19 cellular contexts compared by ENCODE assay signal in the genomic region with DNA sequence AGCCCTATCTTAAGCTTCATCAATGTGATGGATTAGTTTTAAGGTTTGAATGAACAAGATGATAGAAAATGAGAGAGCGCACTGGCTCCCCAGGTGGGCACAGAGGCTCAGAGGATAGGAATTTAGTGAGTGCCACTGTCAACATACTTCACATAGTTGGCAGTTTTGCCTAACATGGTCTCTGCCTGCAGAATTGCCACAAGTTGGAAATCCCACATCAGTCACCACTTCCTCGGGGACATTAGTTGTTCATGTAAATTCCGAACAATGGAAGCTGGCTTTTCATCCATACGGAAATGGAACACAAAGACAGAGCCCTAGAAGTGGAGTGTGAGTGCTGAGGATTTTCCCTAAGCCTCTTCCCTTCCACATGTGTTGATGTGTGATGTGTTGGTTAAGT.
DNase-seq lines count a peak whose midpoint lies in the region; ATAC-seq and TF ChIP-seq lines count a peak whose summit lies in the region.
"Had no signal": no experiment of that assay in that cellular context is flagged by ENCODE, and none has a peak within 500 bp of the region (broad histone marks: within the 10 kb centered on the region; RNA-seq: fewer than 3 reads in every experiment).

No MANE protein-coding gene starts in this region.

- TF ChIP-seq POLR2A in body of pancreas (IDR thresholded peaks at IDR 0.05) (no peak), vagina (IDR thresholded peaks at IDR 0.05) (no peak)

- ATAC-seq in body of pancreas: peak; percentile 81
- ATAC-seq: activated T-cell treated with anti-CD3 and anti-CD28 coated beads, Interleukin-2, amount 50 U/mL, for 4 hours; heart right ventricle; stimulated activated naive B cell treated with anti-CD40 and anti-IgM and Interleukin-4, amounts not matched to agents 10 μg/mL and 1 μg/mL and 100 μg/mL, for 72 hours had no signal

- no peak for TF ChIP-seq CTCF in body of pancreas (IDR thresholded peaks at IDR 0.05)
- no peak for TF ChIP-seq CTCF in vagina (IDR thresholded peaks at IDR 0.05)

- peak overlapping the region in 3 of 4 donors; percentile 35 to 67 (median 56) for H3K27ac ChIP-seq in body of pancreas
- no peak overlapping the region for H3K27ac ChIP-seq in vagina
- H3K27ac ChIP-seq: heart right ventricle had no signal

- H3K36me3 ChIP-seq in body of pancreas (replicated peaks in 1 of 2; ENCODE audit: insufficient read depth in 1 of 2, low read depth in 2 of 2) (no peaks in the 10 kb centered on the region), vagina (no peaks in the 10 kb centered on the region)
- H3K36me3 ChIP-seq: heart right ventricle had no signal

- H3K4me3 ChIP-seq in body of pancreas: no peak overlapping the region
- no peak overlapping the region for H3K4me3 ChIP-seq in vagina
- H3K4me3 ChIP-seq: heart right ventricle had no signal

- intact Hi-C loops in body of pancreas (cut with DNase I) (no loop called here), vagina (cut with DNase I) (no loop called here)

- WGBS in body of pancreas, 2 donors: 67 to 71% methylated on average over 4 of the region's 4 CpGs

- peak; percentile 89 for DNase-seq in A172 (ENCODE audit: low spot score)
- DNase-seq in HT1080 (ENCODE audit: low read depth): peak; percentile 46
- DNase-seq in body of pancreas: peak in 3 of 4 donors; percentile 19 to 42 (median 42)
- DNase-seq in kidney glomerular epithelial cell (lab: John Stamatoyannopoulos, UW): peak; percentile 31
- no peak for DNase-seq in OCI-M1 (lab: John Stamatoyannopoulos, UW)
- DNase-seq in iPS-NIHi11 (ENCODE audit: low spot score): no peak
- DNase-seq in KG1 (lab: John Stamatoyannopoulos, UW): no peak
- no peak for DNase-seq in vagina (ENCODE audit: extremely low spot score in 2 of 2)
- DNase-seq: activated CD4-positive, alpha-beta T cell treated with anti-CD3 and anti-CD28 coated beads for 4 hours; activated T-cell treated with anti-CD3 and anti-CD28 coated beads, Interleukin-2, amount 50 U/mL, for 4 hours; COR-L47; erythroblast; H7; heart right ventricle; Kasumi-1; NCI-H187 treated with DMSO at 0.1 percent for 48 hours; NCI-H524 treated with DMSO at 0.1 percent for 48 hours; stimulated activated naive B cell treated with anti-CD40 and anti-IgM and Interleukin-4, amounts not matched to agents 10 μg/mL and 1 μg/mL and 100 μg/mL, for 72 hours; T-helper 9 cell had no signal

- H3K4me1 ChIP-seq in body of pancreas (no peaks in the 10 kb centered on the region), vagina (no peaks in the 10 kb centered on the region)

- H3K9me3 ChIP-seq in body of pancreas: no peaks in the 10 kb centered on the region
- no peaks in the 10 kb centered on the region for H3K9me3 ChIP-seq in vagina
- H3K9me3 ChIP-seq: heart right ventricle had no signal

- H3K27me3 ChIP-seq in body of pancreas (no peaks in the 10 kb centered on the region), vagina (no peaks in the 10 kb centered on the region)

Comparison
In these comparisons a context has a peak if more than half of its experiments do, and no peak if none do; other contexts are left out.
1. DNase-seq: peak in A172 (single experiment), HT1080 (single experiment), body of pancreas (3 of 4) and kidney glomerular epithelial cell (single experiment); none in OCI-M1 (single experiment), iPS-NIHi11 (single experiment), KG1 (single experiment) and vagina (0 of 2).